Comparison of ENCODE assay signal across 9 cellular contexts in genomic region chr19:41535029-41535622, GRCh38. TPM values are rescaled to one million over a fixed set of nuclear protein-coding genes. Genes with fewer than 3 reads are reported as not detected.
DNase-seq lines count a peak whose midpoint lies in the region; ATAC-seq, FAIRE-seq and TF ChIP-seq lines count a peak whose summit lies in the region.
"Had no signal": no experiment of that assay in that cellular context is flagged by ENCODE, and none has a peak within 500 bp of the region (broad histone marks: within the 10 kb centered on the region; RNA-seq: fewer than 3 reads in every experiment).

No MANE protein-coding gene starts in this region.

- peaks cover 4 to 11% of the 10 kb centered on the region in 2 donors for H3K27me3 Mint-ChIP-seq in effector memory CD8-positive, alpha-beta T cell

- TF ChIP-seq POLR2A in GM15510 (IDR thresholded peaks at IDR 0.05; ENCODE audit: borderline replicate concordance, extremely low read depth, insufficient read length): peak; percentile 43

- ATAC-seq in GM21360 (IDR thresholded peaks at IDR 0.05; ENCODE audit: unreplicated experiment) (peak; percentile 56), HG03439 (IDR thresholded peaks at IDR 0.05; ENCODE audit: unreplicated experiment) (peak; percentile 80)
- peak; percentile 7 for ATAC-seq in effector memory CD8-positive, alpha-beta T cell (replicated peaks)

- H3K36me3 Mint-ChIP-seq in effector memory CD8-positive, alpha-beta T cell (ENCODE audit: insufficient read depth): peaks cover 14% of the 10 kb centered on the region

- peak overlapping the region in 1 of 2 donors; percentile 55 for H3K27ac Mint-ChIP-seq in effector memory CD8-positive, alpha-beta T cell

- no peak for DNase-seq in effector memory CD8-positive, alpha-beta T cell
- DNase-seq in cerebellum (ENCODE audit: low spot score) (no peak), HTR-8/SVneo (ENCODE audit: insufficient read length, low spot score) (no peak), NCI-H510A treated with DMSO at 0.1 percent for 48 hours (lab: John Stamatoyannopoulos, UW) (no peak), NCI-H1048 (lab: John Stamatoyannopoulos, UW) (no peak)
- DNase-seq: HCEC 1CT had no signal

- peak overlapping the region; percentile 17 to 57 for H3K4me3 Mint-ChIP-seq in effector memory CD8-positive, alpha-beta T cell

- no peak for FAIRE-seq in HTR-8/SVneo (lab: Jason Lieb, UNC)

- H3K9me3 Mint-ChIP-seq in effector memory CD8-positive, alpha-beta T cell: no peaks in the 10 kb centered on the region

- peaks cover 30 to 36% of the 10 kb centered on the region in 2 donors for H3K4me1 Mint-ChIP-seq in effector memory CD8-positive, alpha-beta T cell (ENCODE audit: low read depth in 2 of 2)

RNA-seq across cellular contexts. Expression of gene CEACAM21, which starts 40.8 kb away (rescaled TPM):
- 2.4 TPM for total RNA-seq in cerebellum

Comparison
In these comparisons a context has a peak if more than half of its experiments do, and no peak if none do; other contexts are left out.
1. ATAC-seq: peak in every context shown above with its lines; median percentile 80 in HG03439; 56 in GM21360; 7 in effector memory CD8-positive, alpha-beta T cell.